In genomic region chr12:102811125-102811737, GRCh38 we compare ENCODE assay signal across 9 cellular contexts.
DNase-seq lines count a peak whose midpoint lies in the region; ATAC-seq and TF ChIP-seq lines count a peak whose summit lies in the region.
"Had no signal": no experiment of that assay in that cellular context is flagged by ENCODE, and none has a peak within 500 bp of the region (broad histone marks: within the 10 kb centered on the region; RNA-seq: fewer than 3 reads in every experiment).

No MANE protein-coding gene starts in this region.

- no peaks in the 10 kb centered on the region for H3K36me3 ChIP-seq in WERI-Rb-1

- peak; percentile 72 for TF ChIP-seq CTCF in LNCAP (IDR thresholded peaks at IDR 0.05)
- TF ChIP-seq CTCF in WERI-Rb-1 (IDR thresholded peaks at IDR 0.05; ENCODE audit: low read depth, low read length) = peak; percentile 61

- peak; percentile 9 for DNase-seq in NCI-H2029 treated with DMSO at 0.1 percent for 48 hours (lab: John Stamatoyannopoulos, UW)
- DNase-seq in NCI-H2029 (lab: John Stamatoyannopoulos, UW) = no peak
- DNase-seq in WERI-Rb-1 = peak; percentile 53
- DNase-seq in lung microvascular endothelial cell (ENCODE audit: low read depth in 2 of 2) = peak; percentile 13 to 21
- no peak for DNase-seq in MV-4-11 (lab: John Stamatoyannopoulos, UW)

- H3K4me3 ChIP-seq in WERI-Rb-1 (ENCODE audit: low read depth, low read length) = no peak overlapping the region
- H3K4me3 ChIP-seq: mucosa of descending colon had no signal

- no peaks in the 10 kb centered on the region for H3K27me3 ChIP-seq in WERI-Rb-1 (ENCODE audit: insufficient read depth, low read depth, severe bottlenecking)

- H3K27ac ChIP-seq in WERI-Rb-1 = no peak overlapping the region

- ATAC-seq in HG03139 (IDR thresholded peaks at IDR 0.05; ENCODE audit: unreplicated experiment) = no peak
- ATAC-seq in HG02623 (IDR thresholded peaks at IDR 0.05; ENCODE audit: unreplicated experiment) = no peak
- ATAC-seq: mucosa of descending colon had no signal

- H3K9me3 ChIP-seq in WERI-Rb-1 (ENCODE audit: severe bottlenecking) = no peaks in the 10 kb centered on the region
- H3K9me3 ChIP-seq: mucosa of descending colon had no signal

Comparison
In these comparisons a context has a peak if more than half of its experiments do, and no peak if none do; other contexts are left out.
1. DNase-seq: peak in NCI-H2029 treated with DMSO at 0.1 percent for 48 hours (single experiment), WERI-Rb-1 (single experiment) and lung microvascular endothelial cell (2 of 2); none in NCI-H2029 (single experiment) and MV-4-11 (single experiment).